Comparison of ENCODE assay signal across 1 cellular context in the genomic region with DNA sequence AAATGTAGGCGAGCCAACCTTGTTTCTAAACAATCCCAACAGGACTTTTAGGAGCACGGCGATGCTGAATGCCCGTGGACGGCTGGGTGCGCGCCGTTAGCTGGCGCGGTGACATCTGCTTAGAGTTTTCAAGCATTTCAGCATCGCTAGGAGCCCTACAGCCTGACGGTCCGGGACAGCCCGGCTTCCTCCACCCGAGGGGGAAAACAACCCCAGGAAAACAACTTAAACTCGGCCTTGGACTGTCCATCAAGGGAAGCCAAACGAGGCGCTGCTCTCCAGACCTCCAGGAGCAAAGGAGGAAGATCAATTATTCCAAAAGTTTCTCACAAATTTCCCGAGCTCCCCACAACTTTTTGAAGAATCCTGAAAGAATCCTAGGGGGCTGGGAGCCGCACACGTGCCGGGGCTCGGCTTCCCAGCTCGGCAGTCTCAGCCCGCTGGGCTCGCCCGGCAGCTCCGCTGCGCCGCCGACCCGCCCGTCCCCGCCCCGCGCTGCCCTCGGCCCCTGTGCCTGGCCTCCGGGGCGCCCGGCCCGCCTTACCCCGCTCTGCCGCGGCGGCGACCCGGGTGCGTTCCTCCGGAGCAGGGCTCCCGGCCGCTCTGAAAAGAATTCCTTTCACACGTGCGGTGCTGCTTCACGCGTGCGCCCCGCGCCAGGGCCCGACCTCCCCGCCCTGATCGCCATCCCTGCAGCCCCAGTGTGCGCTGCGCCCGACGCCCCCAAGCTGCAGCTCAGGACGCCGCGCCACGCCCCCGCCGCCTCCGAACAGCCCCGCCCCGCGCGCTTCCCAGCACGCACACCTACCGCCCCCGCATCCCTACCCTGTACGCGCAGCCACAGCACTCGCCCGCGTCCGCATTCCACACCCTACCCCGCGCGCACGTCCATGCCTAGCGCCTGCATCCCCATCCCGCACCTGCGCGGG.
A peak's percentile ranks its signal among the peaks of the same experiment; 100 is the strongest.
TF ChIP-seq lines count a peak whose summit lies in the region.

A gene (minus strand): TSS at position 707 of the 929 bp plus-strand sequence. CDS start 17,764 bp downstream, outside the sequence.

TF ChIP-seq in HEK293, 187 proteins besides CTCF, POLR2A, EP300 and RAD21 (continued from another document and continues in another):
- TF ChIP-seq, protein P1, sequence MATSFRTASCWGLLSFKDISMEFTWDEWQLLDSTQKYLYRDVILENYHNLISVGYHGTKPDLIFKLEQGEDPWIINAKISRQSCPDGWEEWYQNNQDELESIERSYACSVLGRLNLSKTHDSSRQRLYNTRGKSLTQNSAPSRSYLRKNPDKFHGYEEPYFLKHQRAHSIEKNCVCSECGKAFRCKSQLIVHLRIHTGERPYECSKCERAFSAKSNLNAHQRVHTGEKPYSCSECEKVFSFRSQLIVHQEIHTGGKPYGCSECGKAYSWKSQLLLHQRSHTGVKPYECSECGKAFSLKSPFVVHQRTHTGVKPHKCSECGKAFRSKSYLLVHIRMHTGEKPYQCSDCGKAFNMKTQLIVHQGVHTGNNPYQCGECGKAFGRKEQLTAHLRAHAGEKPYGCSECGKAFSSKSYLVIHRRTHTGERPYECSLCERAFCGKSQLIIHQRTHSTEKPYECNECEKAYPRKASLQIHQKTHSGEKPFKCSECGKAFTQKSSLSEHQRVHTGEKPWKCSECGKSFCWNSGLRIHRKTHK (tag by site-specific recombination; IDR thresholded peaks at IDR 0.05): no peak
- TF ChIP-seq ZFP37 (tag by site-specific recombination; IDR thresholded peaks at IDR 0.05) (no peak), YY2 (tag by site-specific recombination; IDR thresholded peaks at IDR 0.05) (no peak), ZNF529 (tag by site-specific recombination; IDR thresholded peaks at IDR 0.05; ENCODE audit: insufficient replicate concordance) (no peak), ZNF391 (tag by site-specific recombination; IDR thresholded peaks at IDR 0.05; ENCODE audit: borderline replicate concordance, low read depth) (no peak), ZNF560 (tag by site-specific recombination; IDR thresholded peaks at IDR 0.05; ENCODE audit: borderline replicate concordance) (no peak), ZNF155 (tag by site-specific recombination; IDR thresholded peaks at IDR 0.05) (no peak), SETDB1 (IDR thresholded peaks at IDR 0.05; ENCODE audit: insufficient read length, low read length) (no peak), GFI1B (tag by site-specific recombination; IDR thresholded peaks at IDR 0.05) (no peak), ZNF776 (tag by site-specific recombination; IDR thresholded peaks at IDR 0.05; ENCODE audit: borderline replicate concordance) (no peak), ZNF175 (tag by site-specific recombination; IDR thresholded peaks at IDR 0.05) (no peak), ZNF157 (tag by site-specific recombination; IDR thresholded peaks at IDR 0.05) (no peak), ZNF624 (tag by site-specific recombination; IDR thresholded peaks at IDR 0.05) (no peak), REPIN1 (tag by site-specific recombination; IDR thresholded peaks at IDR 0.05; ENCODE audit: low read depth) (no peak), ZNF768 (tag by site-specific recombination; IDR thresholded peaks at IDR 0.05) (no peak), SP7 (tag by site-specific recombination; IDR thresholded peaks at IDR 0.05) (peak; percentile 27; the same call in 1 of the 2 replicates), ZBTB17 (tag by site-specific recombination; IDR thresholded peaks at IDR 0.05) (no peak), ZNF24 (tag by site-specific recombination; IDR thresholded peaks at IDR 0.05) (no peak), OVOL3 (tag by site-specific recombination; IDR thresholded peaks at IDR 0.05) (no peak), EGR2 (tag by site-specific recombination; IDR thresholded peaks at IDR 0.05; ENCODE audit: low read depth) (peak; percentile 83), ZFP69B (tag by site-specific recombination; IDR thresholded peaks at IDR 0.05) (no peak), GLI2 (tag by site-specific recombination; IDR thresholded peaks at IDR 0.05; ENCODE audit: borderline replicate concordance, low read depth) (no peak), ZNF677 (tag by site-specific recombination; IDR thresholded peaks at IDR 0.05) (no peak), ZBTB8A (tag by site-specific recombination; IDR thresholded peaks at IDR 0.05) (peak; percentile 91), SCRT1 (tag by site-specific recombination; IDR thresholded peaks at IDR 0.05; ENCODE audit: borderline replicate concordance) (no peak), ZNF114 (tag by site-specific recombination; IDR thresholded peaks at IDR 0.05) (no peak), ZNF600 (tag by site-specific recombination; IDR thresholded peaks at IDR 0.05) (peak; percentile 79), KLF10 (tag by site-specific recombination; IDR thresholded peaks at IDR 0.05) (0 out of 2 replicates have a peak, but pooled peaks have one; percentile 56), ZNF174 (tag by site-specific recombination; IDR thresholded peaks at IDR 0.05) (no peak), ZNF112 (tag by site-specific recombination; IDR thresholded peaks at IDR 0.05) (no peak), ZNF837 (tag by site-specific recombination; IDR thresholded peaks at IDR 0.05) (no peak), ZNF623 (tag by site-specific recombination; IDR thresholded peaks at IDR 0.05) (no peak)
- TF ChIP-seq, protein P2, sequence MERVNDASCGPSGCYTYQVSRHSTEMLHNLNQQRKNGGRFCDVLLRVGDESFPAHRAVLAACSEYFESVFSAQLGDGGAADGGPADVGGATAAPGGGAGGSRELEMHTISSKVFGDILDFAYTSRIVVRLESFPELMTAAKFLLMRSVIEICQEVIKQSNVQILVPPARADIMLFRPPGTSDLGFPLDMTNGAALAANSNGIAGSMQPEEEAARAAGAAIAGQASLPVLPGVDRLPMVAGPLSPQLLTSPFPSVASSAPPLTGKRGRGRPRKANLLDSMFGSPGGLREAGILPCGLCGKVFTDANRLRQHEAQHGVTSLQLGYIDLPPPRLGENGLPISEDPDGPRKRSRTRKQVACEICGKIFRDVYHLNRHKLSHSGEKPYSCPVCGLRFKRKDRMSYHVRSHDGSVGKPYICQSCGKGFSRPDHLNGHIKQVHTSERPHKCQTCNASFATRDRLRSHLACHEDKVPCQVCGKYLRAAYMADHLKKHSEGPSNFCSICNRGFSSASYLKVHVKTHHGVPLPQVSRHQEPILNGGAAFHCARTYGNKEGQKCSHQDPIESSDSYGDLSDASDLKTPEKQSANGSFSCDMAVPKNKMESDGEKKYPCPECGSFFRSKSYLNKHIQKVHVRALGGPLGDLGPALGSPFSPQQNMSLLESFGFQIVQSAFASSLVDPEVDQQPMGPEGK (tag by site-specific recombination; IDR thresholded peaks at IDR 0.05): peak; percentile 74
- TF ChIP-seq, protein P3, sequence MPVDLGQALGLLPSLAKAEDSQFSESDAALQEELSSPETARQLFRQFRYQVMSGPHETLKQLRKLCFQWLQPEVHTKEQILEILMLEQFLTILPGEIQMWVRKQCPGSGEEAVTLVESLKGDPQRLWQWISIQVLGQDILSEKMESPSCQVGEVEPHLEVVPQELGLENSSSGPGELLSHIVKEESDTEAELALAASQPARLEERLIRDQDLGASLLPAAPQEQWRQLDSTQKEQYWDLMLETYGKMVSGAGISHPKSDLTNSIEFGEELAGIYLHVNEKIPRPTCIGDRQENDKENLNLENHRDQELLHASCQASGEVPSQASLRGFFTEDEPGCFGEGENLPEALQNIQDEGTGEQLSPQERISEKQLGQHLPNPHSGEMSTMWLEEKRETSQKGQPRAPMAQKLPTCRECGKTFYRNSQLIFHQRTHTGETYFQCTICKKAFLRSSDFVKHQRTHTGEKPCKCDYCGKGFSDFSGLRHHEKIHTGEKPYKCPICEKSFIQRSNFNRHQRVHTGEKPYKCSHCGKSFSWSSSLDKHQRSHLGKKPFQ (tag by site-specific recombination; IDR thresholded peaks at IDR 0.05): no peak
- TF ChIP-seq, protein P4, sequence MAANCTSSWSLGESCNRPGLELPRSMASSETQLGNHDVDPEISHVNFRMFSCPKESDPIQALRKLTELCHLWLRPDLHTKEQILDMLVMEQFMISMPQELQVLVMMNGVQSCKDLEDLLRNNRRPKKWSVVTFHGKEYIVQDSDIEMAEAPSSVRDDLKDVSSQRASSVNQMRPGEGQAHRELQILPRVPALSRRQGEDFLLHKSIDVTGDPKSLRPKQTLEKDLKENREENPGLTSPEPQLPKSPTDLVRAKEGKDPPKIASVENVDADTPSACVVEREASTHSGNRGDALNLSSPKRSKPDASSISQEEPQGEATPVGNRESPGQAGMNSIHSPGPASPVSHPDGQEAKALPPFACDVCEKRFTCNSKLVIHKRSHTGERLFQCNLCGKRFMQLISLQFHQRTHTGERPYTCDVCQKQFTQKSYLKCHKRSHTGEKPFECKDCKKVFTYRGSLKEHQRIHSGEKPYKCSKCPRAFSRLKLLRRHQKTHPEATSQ (tag by site-specific recombination; IDR thresholded peaks at IDR 0.05): no peak
- TF ChIP-seq, protein P5, sequence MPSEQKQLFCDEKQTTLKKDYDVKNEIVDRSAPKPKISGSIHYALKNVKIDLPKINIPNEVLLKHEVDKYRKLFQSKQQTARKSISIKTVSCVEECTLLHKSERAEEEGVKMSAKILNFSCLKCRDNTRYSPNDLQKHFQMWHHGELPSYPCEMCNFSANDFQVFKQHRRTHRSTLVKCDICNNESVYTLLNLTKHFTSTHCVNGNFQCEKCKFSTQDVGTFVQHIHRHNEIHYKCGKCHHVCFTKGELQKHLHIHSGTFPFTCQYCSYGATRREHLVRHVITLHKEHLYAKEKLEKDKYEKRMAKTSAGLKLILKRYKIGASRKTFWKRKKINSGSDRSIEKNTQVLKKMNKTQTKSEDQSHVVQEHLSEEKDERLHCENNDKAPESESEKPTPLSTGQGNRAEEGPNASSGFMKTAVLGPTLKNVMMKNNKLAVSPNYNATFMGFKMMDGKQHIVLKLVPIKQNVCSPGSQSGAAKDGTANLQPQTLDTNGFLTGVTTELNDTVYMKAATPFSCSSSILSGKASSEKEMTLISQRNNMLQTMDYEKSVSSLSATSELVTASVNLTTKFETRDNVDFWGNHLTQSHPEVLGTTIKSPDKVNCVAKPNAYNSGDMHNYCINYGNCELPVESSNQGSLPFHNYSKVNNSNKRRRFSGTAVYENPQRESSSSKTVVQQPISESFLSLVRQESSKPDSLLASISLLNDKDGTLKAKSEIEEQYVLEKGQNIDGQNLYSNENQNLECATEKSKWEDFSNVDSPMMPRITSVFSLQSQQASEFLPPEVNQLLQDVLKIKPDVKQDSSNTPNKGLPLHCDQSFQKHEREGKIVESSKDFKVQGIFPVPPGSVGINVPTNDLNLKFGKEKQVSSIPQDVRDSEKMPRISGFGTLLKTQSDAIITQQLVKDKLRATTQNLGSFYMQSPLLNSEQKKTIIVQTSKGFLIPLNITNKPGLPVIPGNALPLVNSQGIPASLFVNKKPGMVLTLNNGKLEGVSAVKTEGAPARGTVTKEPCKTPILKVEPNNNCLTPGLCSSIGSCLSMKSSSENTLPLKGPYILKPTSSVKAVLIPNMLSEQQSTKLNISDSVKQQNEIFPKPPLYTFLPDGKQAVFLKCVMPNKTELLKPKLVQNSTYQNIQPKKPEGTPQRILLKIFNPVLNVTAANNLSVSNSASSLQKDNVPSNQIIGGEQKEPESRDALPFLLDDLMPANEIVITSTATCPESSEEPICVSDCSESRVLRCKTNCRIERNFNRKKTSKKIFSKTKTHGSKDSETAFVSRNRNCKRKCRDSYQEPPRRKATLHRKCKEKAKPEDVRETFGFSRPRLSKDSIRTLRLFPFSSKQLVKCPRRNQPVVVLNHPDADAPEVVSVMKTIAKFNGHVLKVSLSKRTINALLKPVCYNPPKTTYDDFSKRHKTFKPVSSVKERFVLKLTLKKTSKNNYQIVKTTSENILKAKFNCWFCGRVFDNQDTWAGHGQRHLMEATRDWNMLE (tag by site-specific recombination; conservative IDR thresholded peaks at IDR 0.05; ENCODE audit: low read depth): no peak
- TF ChIP-seq, protein P6, sequence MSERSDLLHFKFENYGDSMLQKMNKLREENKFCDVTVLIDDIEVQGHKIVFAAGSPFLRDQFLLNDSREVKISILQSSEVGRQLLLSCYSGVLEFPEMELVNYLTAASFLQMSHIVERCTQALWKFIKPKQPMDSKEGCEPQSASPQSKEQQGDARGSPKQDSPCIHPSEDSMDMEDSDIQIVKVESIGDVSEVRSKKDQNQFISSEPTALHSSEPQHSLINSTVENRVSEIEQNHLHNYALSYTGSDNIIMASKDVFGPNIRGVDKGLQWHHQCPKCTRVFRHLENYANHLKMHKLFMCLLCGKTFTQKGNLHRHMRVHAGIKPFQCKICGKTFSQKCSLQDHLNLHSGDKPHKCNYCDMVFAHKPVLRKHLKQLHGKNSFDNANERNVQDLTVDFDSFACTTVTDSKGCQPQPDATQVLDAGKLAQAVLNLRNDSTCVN (tag by site-specific recombination; optimal IDR thresholded peaks at IDR 0.05): peak; percentile 95
- TF ChIP-seq, protein P7, sequence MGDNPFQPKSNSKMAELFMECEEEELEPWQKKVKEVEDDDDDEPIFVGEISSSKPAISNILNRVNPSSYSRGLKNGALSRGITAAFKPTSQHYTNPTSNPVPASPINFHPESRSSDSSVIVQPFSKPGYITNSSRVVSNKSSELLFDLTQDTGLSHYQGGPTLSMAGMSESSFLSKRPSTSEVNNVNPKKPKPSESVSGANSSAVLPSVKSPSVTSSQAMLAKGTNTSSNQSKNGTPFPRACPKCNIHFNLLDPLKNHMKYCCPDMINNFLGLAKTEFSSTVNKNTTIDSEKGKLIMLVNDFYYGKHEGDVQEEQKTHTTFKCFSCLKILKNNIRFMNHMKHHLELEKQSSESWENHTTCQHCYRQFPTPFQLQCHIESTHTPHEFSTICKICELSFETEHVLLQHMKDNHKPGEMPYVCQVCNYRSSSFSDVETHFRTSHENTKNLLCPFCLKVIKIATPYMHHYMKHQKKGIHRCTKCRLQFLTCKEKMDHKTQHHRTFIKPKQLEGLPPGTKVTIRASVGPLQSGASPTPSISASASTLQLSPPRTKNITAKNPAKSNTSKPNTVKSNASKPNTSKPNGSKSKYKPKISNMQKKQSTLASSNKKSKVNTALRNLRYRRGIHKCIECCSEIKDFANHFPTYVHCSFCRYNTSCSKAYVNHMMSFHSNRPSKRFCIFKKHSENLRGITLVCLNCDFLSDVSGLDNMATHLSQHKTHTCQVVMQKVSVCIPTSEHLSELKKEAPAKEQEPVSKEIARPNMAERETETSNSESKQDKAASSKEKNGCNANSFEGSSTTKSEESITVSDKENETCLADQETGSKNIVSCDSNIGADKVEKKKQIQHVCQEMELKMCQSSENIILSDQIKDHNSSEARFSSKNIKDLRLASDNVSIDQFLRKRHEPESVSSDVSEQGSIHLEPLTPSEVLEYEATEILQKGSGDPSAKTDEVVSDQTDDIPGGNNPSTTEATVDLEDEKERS (tag by site-specific recombination; IDR thresholded peaks at IDR 0.05): no peak
- TF ChIP-seq, protein P8, sequence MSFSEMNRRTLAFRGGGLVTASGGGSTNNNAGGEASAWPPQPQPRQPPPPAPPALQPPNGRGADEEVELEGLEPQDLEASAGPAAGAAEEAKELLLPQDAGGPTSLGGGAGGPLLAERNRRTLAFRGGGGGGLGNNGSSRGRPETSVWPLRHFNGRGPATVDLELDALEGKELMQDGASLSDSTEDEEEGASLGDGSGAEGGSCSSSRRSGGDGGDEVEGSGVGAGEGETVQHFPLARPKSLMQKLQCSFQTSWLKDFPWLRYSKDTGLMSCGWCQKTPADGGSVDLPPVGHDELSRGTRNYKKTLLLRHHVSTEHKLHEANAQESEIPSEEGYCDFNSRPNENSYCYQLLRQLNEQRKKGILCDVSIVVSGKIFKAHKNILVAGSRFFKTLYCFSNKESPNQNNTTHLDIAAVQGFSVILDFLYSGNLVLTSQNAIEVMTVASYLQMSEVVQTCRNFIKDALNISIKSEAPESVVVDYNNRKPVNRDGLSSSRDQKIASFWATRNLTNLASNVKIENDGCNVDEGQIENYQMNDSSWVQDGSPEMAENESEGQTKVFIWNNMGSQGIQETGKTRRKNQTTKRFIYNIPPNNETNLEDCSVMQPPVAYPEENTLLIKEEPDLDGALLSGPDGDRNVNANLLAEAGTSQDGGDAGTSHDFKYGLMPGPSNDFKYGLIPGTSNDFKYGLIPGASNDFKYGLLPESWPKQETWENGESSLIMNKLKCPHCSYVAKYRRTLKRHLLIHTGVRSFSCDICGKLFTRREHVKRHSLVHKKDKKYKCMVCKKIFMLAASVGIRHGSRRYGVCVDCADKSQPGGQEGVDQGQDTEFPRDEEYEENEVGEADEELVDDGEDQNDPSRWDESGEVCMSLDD (tag by site-specific recombination; IDR thresholded peaks at IDR 0.05): no peak
